In the genomic region with DNA sequence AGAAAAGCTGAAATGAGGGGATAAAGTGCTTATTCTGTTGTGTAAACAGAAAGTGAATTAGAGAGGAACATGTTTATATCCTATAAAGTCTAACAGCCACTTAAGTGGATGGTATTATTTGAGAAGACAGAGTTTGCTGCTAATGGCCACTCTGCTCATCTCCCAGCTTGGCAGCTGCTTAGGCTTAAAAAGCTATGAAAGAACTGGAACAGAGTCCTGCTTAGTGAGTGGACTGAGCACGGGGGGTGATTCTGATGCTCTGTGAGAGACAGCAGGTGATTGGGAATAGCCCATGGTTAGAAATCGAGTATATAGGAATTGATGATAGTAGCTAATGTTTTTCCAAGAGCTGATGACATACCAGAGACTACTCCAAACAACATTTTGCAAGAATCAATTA, we compare ENCODE assay signal across 25 cellular contexts.
DNase-seq lines count a peak whose midpoint lies in the region; ATAC-seq and TF ChIP-seq lines count a peak whose summit lies in the region.
"Had no signal": no experiment of that assay in that cellular context is flagged by ENCODE, and none has a peak within 500 bp of the region (broad histone marks: within the 10 kb centered on the region; RNA-seq: fewer than 3 reads in every experiment).

No MANE protein-coding gene starts in this region.

- TF ChIP-seq CTCF in vagina (IDR thresholded peaks at IDR 0.05), result no peak
- TF ChIP-seq CTCF in brain microvascular endothelial cell (IDR thresholded peaks at IDR 0.05; ENCODE audit: low read depth, low read length, missing control alignments), result no peak

- no peak overlapping the region for H3K4me3 ChIP-seq in vagina
- no peak overlapping the region for H3K4me3 ChIP-seq in brain microvascular endothelial cell (ENCODE audit: low read depth, low read length)
- H3K4me3 ChIP-seq: esophagus squamous epithelium, psoas muscle, skin epidermis, upper lobe of right lung had no signal

- DNase-seq in DMS53 (lab: John Stamatoyannopoulos, UW), result peak; percentile 18
- no peak for DNase-seq in DMS53 treated with DMSO at 0.1 percent for 48 hours (lab: John Stamatoyannopoulos, UW; ENCODE audit: unreplicated experiment)
- peak; percentile 10 for DNase-seq in NCI-H345 treated with DMSO at 0.1 percent for 48 hours (lab: John Stamatoyannopoulos, UW; ENCODE audit: unreplicated experiment)
- peak; percentile 34 for DNase-seq in cerebellum (ENCODE audit: low spot score)
- DNase-seq in vagina (ENCODE audit: extremely low spot score in 2 of 2), result no peak
- no peak for DNase-seq in effector memory CD8-positive, alpha-beta T cell
- no peak for DNase-seq in brain microvascular endothelial cell
- DNase-seq: 8988T; activated CD4-positive, alpha-beta T cell treated with anti-CD3 and anti-CD28 coated beads for 1 hour; activated CD8-positive, alpha-beta memory T cell treated with anti-CD3 and anti-CD28 coated beads for 24 hours; activated naive CD4-positive, alpha-beta T cell treated with anti-CD3 and anti-CD28 coated beads, Interleukin-2, amount 50 U/mL, for 16 hours; activated T-cell treated with anti-CD3 and anti-CD28 coated beads, Interleukin-2, amount 50 U/mL, for 48 hours; AML-193; CD8-positive, alpha-beta memory T cell; effector CD8-positive, alpha-beta T cell; EL; esophagus squamous epithelium; NCI-H1694; nephron progenitor cell; psoas muscle; stimulated activated CD4-positive, alpha-beta T cell treated with anti-CD3 and anti-CD28 coated beads, Interleukin-4, amount 100 ng/mL, for 1 hour; upper lobe of right lung had no signal

- TF ChIP-seq POLR2A in vagina (IDR thresholded peaks at IDR 0.05), result no peak

- H3K27ac ChIP-seq in vagina (peak overlapping the region; percentile 68), brain microvascular endothelial cell (no peak overlapping the region)
- H3K27ac ChIP-seq: esophagus squamous epithelium, psoas muscle, skin epidermis, upper lobe of right lung had no signal

- peaks cover 0 to 7% of the 10 kb centered on the region in 2 donors for H3K9me3 Mint-ChIP-seq in effector memory CD8-positive, alpha-beta T cell
- H3K9me3 Mint-ChIP-seq: nephron progenitor cell had no signal

- no peaks in the 10 kb centered on the region for H3K27me3 Mint-ChIP-seq in effector memory CD8-positive, alpha-beta T cell
- H3K27me3 Mint-ChIP-seq: CD8-positive, alpha-beta memory T cell; stimulated activated naive CD8-positive, alpha-beta T cell treated with anti-CD3 and anti-CD28 coated beads, Interleukin-15, Interleukin-2, amounts not matched to agents 100 ng/mL and 50 ng/mL, for 24 hours had no signal

- peaks cover 0 to 2% of the 10 kb centered on the region in 2 donors for H3K4me1 Mint-ChIP-seq in effector memory CD8-positive, alpha-beta T cell (ENCODE audit: low read depth in 2 of 2)
- H3K4me1 Mint-ChIP-seq: CD8-positive, alpha-beta memory T cell had no signal

- H3K4me1 ChIP-seq in vagina, result peaks cover 6% of the 10 kb centered on the region
- H3K4me1 ChIP-seq: esophagus squamous epithelium, psoas muscle, upper lobe of right lung had no signal

- ATAC-seq in effector memory CD8-positive, alpha-beta T cell (replicated peaks), result no peak
- ATAC-seq in HG03045 (IDR thresholded peaks at IDR 0.05; ENCODE audit: unreplicated experiment), result no peak
- ATAC-seq: psoas muscle had no signal

- H3K9me3 ChIP-seq in vagina, result no peaks in the 10 kb centered on the region
- H3K9me3 ChIP-seq: esophagus squamous epithelium, psoas muscle, upper lobe of right lung had no signal

- no peaks in the 10 kb centered on the region for H3K27me3 ChIP-seq in vagina
- H3K27me3 ChIP-seq in brain microvascular endothelial cell (replicated peaks), result no peaks in the 10 kb centered on the region
- H3K27me3 ChIP-seq: esophagus squamous epithelium, upper lobe of right lung had no signal

- intact Hi-C loops in vagina (cut with DNase I), result no loop called here

- in situ Hi-C loops in brain microvascular endothelial cell (cut with HindIII; ENCODE audit: low pct_ligation_motif_present, low sequenced_read_pairs), result no loop called here

- H3K4me3 Mint-ChIP-seq in effector memory CD8-positive, alpha-beta T cell, result no peak overlapping the region
- H3K4me3 Mint-ChIP-seq: CD8-positive, alpha-beta memory T cell; nephron progenitor cell; stimulated activated naive CD8-positive, alpha-beta T cell treated with anti-CD3 and anti-CD28 coated beads, Interleukin-15, Interleukin-2, amounts not matched to agents 100 ng/mL and 50 ng/mL, for 24 hours had no signal

- no peaks in the 10 kb centered on the region for H3K36me3 ChIP-seq in vagina
- no peaks in the 10 kb centered on the region for H3K36me3 ChIP-seq in brain microvascular endothelial cell (replicated peaks)
- H3K36me3 ChIP-seq: esophagus squamous epithelium, upper lobe of right lung had no signal

- H3K27ac Mint-ChIP-seq in effector memory CD8-positive, alpha-beta T cell, result no peak overlapping the region
- H3K27ac Mint-ChIP-seq: CD8-positive, alpha-beta memory T cell; nephron progenitor cell; stimulated activated naive CD8-positive, alpha-beta T cell treated with anti-CD3 and anti-CD28 coated beads, Interleukin-15, Interleukin-2, amounts not matched to agents 100 ng/mL and 50 ng/mL, for 24 hours had no signal

- no peaks in the 10 kb centered on the region for H3K36me3 Mint-ChIP-seq in effector memory CD8-positive, alpha-beta T cell (ENCODE audit: insufficient read depth)
- H3K36me3 Mint-ChIP-seq: CD8-positive, alpha-beta memory T cell had no signal

Comparison
In these comparisons a context has a peak if more than half of its experiments do, and no peak if none do; other contexts are left out.
1. DNase-seq: peak in DMS53 (single experiment), NCI-H345 treated with DMSO at 0.1 percent for 48 hours (single experiment) and cerebellum (single experiment); none in DMS53 treated with DMSO at 0.1 percent for 48 hours (single experiment), vagina (0 of 2), effector memory CD8-positive, alpha-beta T cell (0 of 3) and brain microvascular endothelial cell (single experiment).